In genomic region chr18:55587341-55588000, GRCh38 we compare ENCODE assay signal across 8 cellular contexts. TPM values are rescaled to one million over a fixed set of nuclear protein-coding genes. Genes with fewer than 3 reads are reported as not detected.
A peak's percentile ranks its signal among the peaks of the same experiment; 100 is the strongest.
DNase-seq lines count a peak whose midpoint lies in the region; ATAC-seq and TF ChIP-seq lines count a peak whose summit lies in the region.

No MANE protein-coding gene starts in this region.

- TF ChIP-seq CTCF in GM06990 (IDR thresholded peaks at IDR 0.05; ENCODE audit: insufficient read depth, low read length, poor library complexity, severe bottlenecking) (no peak), osteoblast (IDR thresholded peaks at IDR 0.05; ENCODE audit: extremely low read depth, low read depth, low read length) (no peak)

- H3K4me1 Mint-ChIP-seq in activated T-cell treated with anti-CD3 and anti-CD28 coated beads, Interleukin-2, amount 50 U/mL, for 72 hours (ENCODE audit: low read depth) = peaks cover 24% of the 10 kb centered on the region

- H3K36me3 ChIP-seq in GM06990 (ENCODE audit: control insufficient read depth, insufficient read depth, low read length) = no peaks in the 10 kb centered on the region
- H3K36me3 ChIP-seq in osteoblast (ENCODE audit: insufficient read depth, low read length) = peaks cover 6% of the 10 kb centered on the region

- no peaks in the 10 kb centered on the region for H3K9me3 ChIP-seq in osteoblast (ENCODE audit: low read depth, low read length)

- DNase-seq in GM06990 (ENCODE audit: extremely low read depth, insufficient read length) (no peak), NCI-H1105 treated with DMSO at 0.1 percent for 48 hours (lab: John Stamatoyannopoulos, UW) (peak; percentile 66), germinal center (ENCODE audit: low spot score) (peak; percentile 29), osteoblast (ENCODE audit: insufficient read length, low spot score, missing footprints) (peak; percentile 59)
- DNase-seq in activated T-cell treated with anti-CD3 and anti-CD28 coated beads, Interleukin-2, amount 50 U/mL, for 72 hours = no peak

- peak overlapping the region; percentile 72 for H3K27ac ChIP-seq in osteoblast (ENCODE audit: low read depth, low read length)

- H2AFZ ChIP-seq in osteoblast (ENCODE audit: low read length) = peak overlapping the region; percentile 21

- H3K9me3 Mint-ChIP-seq in activated T-cell treated with anti-CD3 and anti-CD28 coated beads, Interleukin-2, amount 50 U/mL, for 72 hours = no peaks in the 10 kb centered on the region

- H3K36me3 Mint-ChIP-seq in activated T-cell treated with anti-CD3 and anti-CD28 coated beads, Interleukin-2, amount 50 U/mL, for 72 hours (ENCODE audit: insufficient read depth in 2 of 2) = peaks cover 6 to 7% of the 10 kb centered on the region in 2 donors

- H3K79me2 ChIP-seq in osteoblast (ENCODE audit: insufficient read depth, low read length) = peaks cover 35% of the 10 kb centered on the region

- H3K4me3 Mint-ChIP-seq in activated T-cell treated with anti-CD3 and anti-CD28 coated beads, Interleukin-2, amount 50 U/mL, for 72 hours = peak overlapping the region; percentile 85 to 88

- H3K4me3 ChIP-seq in GM06990 (replicated peaks; ENCODE audit: low read depth, low read length) (peak overlapping the region; percentile 60), osteoblast (ENCODE audit: insufficient read depth, low read length) (peak overlapping the region; percentile 80)

- H4K20me1 ChIP-seq in osteoblast (ENCODE audit: insufficient read depth, low read length) = no peaks in the 10 kb centered on the region

- peak overlapping the region; percentile 55 for H3K4me2 ChIP-seq in osteoblast (ENCODE audit: insufficient read depth, low read length)

- H3K27me3 ChIP-seq in GM06990 (replicated peaks; ENCODE audit: control insufficient read depth, insufficient read depth, low read length) (no peaks in the 10 kb centered on the region), osteoblast (ENCODE audit: insufficient read depth, low read length) (no peaks in the 10 kb centered on the region)

- peaks cover 27% of the 10 kb centered on the region for H3K4me1 ChIP-seq in osteoblast (ENCODE audit: insufficient read depth, low read length)

- no peak overlapping the region for H3K27ac Mint-ChIP-seq in activated T-cell treated with anti-CD3 and anti-CD28 coated beads, Interleukin-2, amount 50 U/mL, for 72 hours

- peaks cover 37% of the 10 kb centered on the region for H3K27me3 Mint-ChIP-seq in activated T-cell treated with anti-CD3 and anti-CD28 coated beads, Interleukin-2, amount 50 U/mL, for 72 hours (ENCODE audit: low read depth)

- peak in 1 of 2 donors; percentile 24 for ATAC-seq in activated T-cell treated with anti-CD3 and anti-CD28 coated beads, Interleukin-2, amount 50 U/mL, for 72 hours (replicated peaks in 1 of 2)
- ATAC-seq in GM19035 (IDR thresholded peaks at IDR 0.05; ENCODE audit: unreplicated experiment) (no peak), esophagus mucosa (no peak), HG02678 (IDR thresholded peaks at IDR 0.05; ENCODE audit: unreplicated experiment) (no peak)

RNA-seq across cellular contexts. Expression of gene TCF4, which starts 0.5 kb away (rescaled TPM):
- 1 to 10 TPM; 1.8 to 2.4 TPM for total RNA-seq in activated T-cell treated with anti-CD3 and anti-CD28 coated beads, Interleukin-2, amount 50 U/mL, for 72 hours
- total RNA-seq in osteoblast (87.2 and 89.9 TPM in 2 replicates), esophagus mucosa (25.1 TPM)

Comparison
In these comparisons a context has a peak if more than half of its experiments do, and no peak if none do; other contexts are left out.
1. DNase-seq: peak in NCI-H1105 treated with DMSO at 0.1 percent for 48 hours (single experiment), germinal center (single experiment) and osteoblast (single experiment); none in GM06990 (single experiment) and activated T-cell treated with anti-CD3 and anti-CD28 coated beads, Interleukin-2, amount 50 U/mL, for 72 hours (0 of 2).